ENCODE assay signal across 8 cellular contexts in genomic region chr9:92669527-92669889, GRCh38. TPM values are rescaled to one million over a fixed set of nuclear protein-coding genes. Genes with fewer than 3 reads are reported as not detected.
DNase-seq lines count a peak whose midpoint lies in the region; ATAC-seq and TF ChIP-seq lines count a peak whose summit lies in the region.

No MANE protein-coding gene starts in this region.

- H3K9me3 ChIP-seq in vagina = no peaks in the 10 kb centered on the region

- intact Hi-C loops in natural killer cell (cut with micrococcal nuclease) = no loop called here
- intact Hi-C loops in vagina (cut with DNase I) = no loop called here

- H3K27ac ChIP-seq in vagina = peak overlapping the region; percentile 82

- H3K36me3 ChIP-seq in vagina = no peaks in the 10 kb centered on the region

- peaks cover 26 to 33% of the 10 kb centered on the region in 2 donors for H3K4me1 Mint-ChIP-seq in natural killer cell

- H3K36me3 Mint-ChIP-seq in natural killer cell = no peaks in the 10 kb centered on the region

- H3K27ac Mint-ChIP-seq in natural killer cell = peak overlapping the region; percentile 93 to 94

- H3K4me3 Mint-ChIP-seq in natural killer cell = peak overlapping the region; percentile 90

- in situ Hi-C loops in GM13976 (cut with MboI; ENCODE audit: low sequenced_read_pairs, unreplicated experiment) = no loop called here

- TF ChIP-seq POLR2A in vagina (IDR thresholded peaks at IDR 0.05) = no peak

- H3K27me3 Mint-ChIP-seq in natural killer cell (ENCODE audit: low read depth in 2 of 2) = no peaks in the 10 kb centered on the region

- H3K9me3 Mint-ChIP-seq in natural killer cell = no peaks in the 10 kb centered on the region

- DNase-seq in GM13976 (ENCODE audit: low spot score) (peak; percentile 65), epithelial cell of esophagus (ENCODE audit: low read depth) (peak; percentile 23), natural killer cell (peak; percentile 44), vagina (ENCODE audit: extremely low spot score in 2 of 2) (no peak), NOMO-1 (lab: John Stamatoyannopoulos, UW; ENCODE audit: unreplicated experiment in 2 of 2) (no peak)
- DNase-seq in activated CD4-positive, alpha-beta T cell treated with anti-CD3 and anti-CD28 coated beads, Interleukin-2, amount 50 U/mL, for 48 hours = peak; percentile 29 to 45

- no peak for TF ChIP-seq CTCF in GM13976 (IDR thresholded peaks at IDR 0.05; ENCODE audit: borderline replicate concordance, control extremely low read depth, extremely low read depth, insufficient read depth, missing control alignments)
- TF ChIP-seq CTCF in epithelial cell of esophagus (IDR thresholded peaks at IDR 0.05; ENCODE audit: insufficient read depth, low read depth, low read length, missing control alignments) = no peak
- no peak for TF ChIP-seq CTCF in natural killer cell (IDR thresholded peaks at IDR 0.05)
- no peak for TF ChIP-seq CTCF in vagina (IDR thresholded peaks at IDR 0.05)

- H3K4me1 ChIP-seq in vagina = peaks cover 55% of the 10 kb centered on the region

- H3K4me3 ChIP-seq in epithelial cell of esophagus (ENCODE audit: low read length) (peak overlapping the region; percentile 85), vagina (peak overlapping the region; percentile 76 to 80)

- H3K27me3 ChIP-seq in vagina = no peaks in the 10 kb centered on the region

- peak; percentile 22 for ATAC-seq in HG03045 (IDR thresholded peaks at IDR 0.05; ENCODE audit: unreplicated experiment)
- peak; percentile 19 to 22 (median 19) for ATAC-seq in natural killer cell
- ATAC-seq in HG03097 (IDR thresholded peaks at IDR 0.05; ENCODE audit: low FRiP score, unreplicated experiment) = no peak

RNA-seq across cellular contexts. Expression of gene IPPK, which starts 0.4 kb away (rescaled TPM):
- 1 to 10 TPM; 4.9 to 9.2 (median 6.7) TPM for total RNA-seq in natural killer cell
- 39.5 TPM for total RNA-seq in vagina

Comparison
In these comparisons a context has a peak if more than half of its experiments do, and no peak if none do; other contexts are left out.
1. DNase-seq: peak in GM13976 (single experiment), activated CD4-positive, alpha-beta T cell treated with anti-CD3 and anti-CD28 coated beads, Interleukin-2, amount 50 U/mL, for 48 hours (2 of 2), epithelial cell of esophagus (single experiment) and natural killer cell (single experiment); none in vagina (0 of 2) and NOMO-1 (0 of 2).